Comparison of ENCODE assay signal across 7 cellular contexts in genomic region chr12:7638764-7639570, GRCh38. TPM values are rescaled to one million over a fixed set of nuclear protein-coding genes. Genes with fewer than 3 reads are reported as not detected.
A peak's percentile ranks its signal among the peaks of the same experiment; 100 is the strongest.
DNase-seq lines count a peak whose midpoint lies in the region; ATAC-seq and TF ChIP-seq lines count a peak whose summit lies in the region.

No MANE protein-coding gene starts in this region.

- in situ Hi-C loops in GM13977 (cut with MboI; ENCODE audit: low pct_unique_long_range_greater_than_20kb, low sequenced_read_pairs, unreplicated experiment) = loop anchor here (10.0 kb wide), 1 partner anchor 414 kb away; no protein-coding TSS in a partner anchor

- intact Hi-C loops in left colon (cut with DNase I, micrococcal nuclease) = no loop called here

- DNase-seq in GM13977 (ENCODE audit: low spot score) (peak; percentile 83), NCI-H345 treated with DMSO at 0.1 percent for 48 hours (lab: John Stamatoyannopoulos, UW; ENCODE audit: unreplicated experiment) (peak; percentile 80), choroid plexus epithelial cell (ENCODE audit: low read depth) (peak; percentile 91), left colon (peak; percentile 58 to 76)
- peak; percentile 56 for DNase-seq in activated CD4-positive, alpha-beta T cell treated with anti-CD3 and anti-CD28 coated beads for 1 hour
- DNase-seq in stimulated activated CD4-positive, alpha-beta T cell treated with anti-CD3 and anti-CD28 coated beads, Interleukin-2, amount 100 ng/mL, for 24 hours = peak; percentile 61 to 76

- ATAC-seq in HG03139 (IDR thresholded peaks at IDR 0.05; ENCODE audit: unreplicated experiment) (peak; percentile 76), left colon (peak; percentile 97)

- TF ChIP-seq CTCF in GM13977 (IDR thresholded peaks at IDR 0.05; ENCODE audit: extremely low read depth, insufficient read depth, missing control alignments) (peak; percentile 72), choroid plexus epithelial cell (conservative IDR thresholded peaks at IDR 0.05; ENCODE audit: low read depth, low read length) (peak; percentile 81)

- H3K4me3 ChIP-seq in choroid plexus epithelial cell (ENCODE audit: low read depth, low read length) = no peak overlapping the region

RNA-seq across cellular contexts. Expression of gene APOBEC1, which starts 26.7 kb away (rescaled TPM):
- total RNA-seq in left colon = 10 to 100 TPM in 1 of 2 donors, 1 to 10 TPM in 1; 5.6 to 19.6 TPM

RNA-seq across cellular contexts. Expression of gene GDF3, which starts 56.6 kb away (rescaled TPM):
- total RNA-seq in left colon = not detected
